9 cellular contexts compared by ENCODE assay signal in the genomic region with DNA sequence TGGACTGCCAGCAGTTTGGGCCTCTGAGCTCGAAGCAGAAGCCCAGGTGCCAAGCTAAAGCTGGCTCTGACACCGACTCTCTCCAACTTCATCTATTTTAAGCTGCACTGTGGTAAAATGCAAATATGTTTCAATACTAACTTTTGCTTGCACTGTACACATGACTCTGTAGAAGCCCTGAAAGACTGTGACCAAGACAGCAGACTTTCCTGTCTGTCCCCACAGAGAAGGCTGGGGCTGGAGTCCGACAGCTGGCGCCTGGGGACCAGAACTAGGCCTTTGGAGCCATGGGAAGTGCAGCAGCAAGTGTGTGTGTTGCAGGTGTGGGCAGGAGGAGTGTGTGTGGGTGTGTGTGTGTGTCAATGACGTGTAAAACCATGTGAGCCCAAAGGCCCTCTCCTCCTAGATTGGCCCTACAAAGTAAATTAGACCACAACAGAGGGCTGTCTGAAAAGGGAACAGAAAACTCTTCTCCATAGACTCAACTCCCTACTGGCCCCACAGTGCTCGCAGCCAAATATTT. TPM values are rescaled to one million over a fixed set of nuclear protein-coding genes. Genes with fewer than 3 reads are reported as not detected.
DNase-seq lines count a peak whose midpoint lies in the region; ATAC-seq and TF ChIP-seq lines count a peak whose summit lies in the region.
"Had no signal": no experiment of that assay in that cellular context is flagged by ENCODE, and none has a peak within 500 bp of the region (broad histone marks: within the 10 kb centered on the region; RNA-seq: fewer than 3 reads in every experiment).

No MANE protein-coding gene starts in this region.

- peaks cover 3% of the 10 kb centered on the region for H3K4me1 Mint-ChIP-seq in activated naive CD8-positive, alpha-beta T cell treated with anti-CD3 and anti-CD28 coated beads for 36 hours
- peaks cover 9% of the 10 kb centered on the region for H3K4me1 Mint-ChIP-seq in activated naive CD8-positive, alpha-beta T cell treated with anti-CD3 and anti-CD28 coated beads, Interleukin-2, amount 50 U/mL, for 24 hours
- H3K4me1 Mint-ChIP-seq in immature natural killer cell (no peaks in the 10 kb centered on the region), nephron progenitor cell (no peaks in the 10 kb centered on the region)

- 46 to 67% (median 54%) methylated on average over 5 to 6 of the region's 6 CpGs for WGBS in stomach, 5 donors

- H3K4me3 ChIP-seq in stomach = no peak overlapping the region

- peaks cover 10 to 30% (median 19%) of the 10 kb centered on the region in 4 donors for H3K4me1 ChIP-seq in stomach

- TF ChIP-seq EP300 in stomach (IDR thresholded peaks at IDR 0.05) = no peak

- DNase-seq in activated naive CD8-positive, alpha-beta T cell treated with anti-CD3 and anti-CD28 coated beads for 36 hours = no peak
- DNase-seq in activated naive CD8-positive, alpha-beta T cell treated with anti-CD3 and anti-CD28 coated beads, Interleukin-2, amount 50 U/mL, for 24 hours = no peak
- peak; percentile 43 for DNase-seq in stomach
- DNase-seq in COLO829 (ENCODE audit: low spot score) = no peak
- no peak for DNase-seq in immature natural killer cell
- DNase-seq in nephron progenitor cell = no peak
- DNase-seq: NCI-H187 had no signal

- H3K36me3 ChIP-seq in stomach = peaks cover 97 to 100% (median 100%) of the 10 kb centered on the region in 4 donors

- H3K27me3 ChIP-seq in stomach = no peaks in the 10 kb centered on the region

- peak overlapping the region; percentile 45 for H3K27ac Mint-ChIP-seq in activated naive CD8-positive, alpha-beta T cell treated with anti-CD3 and anti-CD28 coated beads for 36 hours
- H3K27ac Mint-ChIP-seq in activated naive CD8-positive, alpha-beta T cell treated with anti-CD3 and anti-CD28 coated beads, Interleukin-2, amount 50 U/mL, for 24 hours = no peak overlapping the region
- H3K27ac Mint-ChIP-seq in immature natural killer cell = no peak overlapping the region
- H3K27ac Mint-ChIP-seq in nephron progenitor cell = no peak overlapping the region

- ATAC-seq in activated naive CD8-positive, alpha-beta T cell treated with anti-CD3 and anti-CD28 coated beads, Interleukin-2, amount 50 U/mL, for 24 hours = no peak
- ATAC-seq in HG02623 (IDR thresholded peaks at IDR 0.05; ENCODE audit: unreplicated experiment) (peak; percentile 81), HG03565 (IDR thresholded peaks at IDR 0.05; ENCODE audit: unreplicated experiment) (peak; percentile 84)

- H3K4me3 Mint-ChIP-seq in activated naive CD8-positive, alpha-beta T cell treated with anti-CD3 and anti-CD28 coated beads for 36 hours = no peak overlapping the region
- H3K4me3 Mint-ChIP-seq in activated naive CD8-positive, alpha-beta T cell treated with anti-CD3 and anti-CD28 coated beads, Interleukin-2, amount 50 U/mL, for 24 hours = no peak overlapping the region
- H3K4me3 Mint-ChIP-seq in immature natural killer cell (no peak overlapping the region), nephron progenitor cell (no peak overlapping the region)

- peak overlapping the region; percentile 57 to 82 (median 79) for H3K27ac ChIP-seq in stomach

- intact Hi-C loops in stomach (cut with DNase I; ENCODE audit: low total_unique reads) = no loop called here

- H3K9me3 Mint-ChIP-seq in activated naive CD8-positive, alpha-beta T cell treated with anti-CD3 and anti-CD28 coated beads for 36 hours = no peaks in the 10 kb centered on the region
- no peaks in the 10 kb centered on the region for H3K9me3 Mint-ChIP-seq in activated naive CD8-positive, alpha-beta T cell treated with anti-CD3 and anti-CD28 coated beads, Interleukin-2, amount 50 U/mL, for 24 hours
- no peaks in the 10 kb centered on the region for H3K9me3 Mint-ChIP-seq in immature natural killer cell
- H3K9me3 Mint-ChIP-seq in nephron progenitor cell = no peaks in the 10 kb centered on the region

- no peak for TF ChIP-seq POLR2A in stomach (IDR thresholded peaks at IDR 0.05)

- no peaks in the 10 kb centered on the region for H3K9me3 ChIP-seq in stomach

- no peak for TF ChIP-seq CTCF in stomach (IDR thresholded peaks at IDR 0.05)
- TF ChIP-seq CTCF in nephron progenitor cell (IDR thresholded peaks at IDR 0.05) = no peak

- no peaks in the 10 kb centered on the region for H3K27me3 Mint-ChIP-seq in activated naive CD8-positive, alpha-beta T cell treated with anti-CD3 and anti-CD28 coated beads for 36 hours
- H3K27me3 Mint-ChIP-seq in activated naive CD8-positive, alpha-beta T cell treated with anti-CD3 and anti-CD28 coated beads, Interleukin-2, amount 50 U/mL, for 24 hours = no peaks in the 10 kb centered on the region
- H3K27me3 Mint-ChIP-seq in immature natural killer cell (ENCODE audit: low read depth in 3 of 3) (peaks cover 0 to 2% (median 0%) of the 10 kb centered on the region in 3 donors), nephron progenitor cell (ENCODE audit: low read depth, poor library complexity) (no peaks in the 10 kb centered on the region)

- H3K36me3 Mint-ChIP-seq in activated naive CD8-positive, alpha-beta T cell treated with anti-CD3 and anti-CD28 coated beads for 36 hours = peaks cover 27% of the 10 kb centered on the region
- H3K36me3 Mint-ChIP-seq in activated naive CD8-positive, alpha-beta T cell treated with anti-CD3 and anti-CD28 coated beads, Interleukin-2, amount 50 U/mL, for 24 hours (ENCODE audit: low read depth) = peaks cover 54% of the 10 kb centered on the region
- peaks cover 4 to 52% (median 32%) of the 10 kb centered on the region in 3 donors for H3K36me3 Mint-ChIP-seq in immature natural killer cell
- peaks cover 71% of the 10 kb centered on the region for H3K36me3 Mint-ChIP-seq in nephron progenitor cell (ENCODE audit: low read depth)

RNA-seq across cellular contexts. Expression of a gene that starts 16.4 kb away (rescaled TPM):
- total RNA-seq in activated naive CD8-positive, alpha-beta T cell treated with anti-CD3 and anti-CD28 coated beads for 36 hours = 10 to 100 TPM; 53.8 to 54.3 TPM
- total RNA-seq in stomach = 10 to 100 TPM in 2 of 5 donors, 1 to 10 TPM in 3; 8.1 to 20.0 (median 9.9) TPM
- 10 to 100 TPM; 14.0 to 35.4 (median 23.9) TPM for polyA plus RNA-seq in stomach
- polyA plus RNA-seq in immature natural killer cell = 10 to 100 TPM; 16.3 to 34.9 (median 26.3) TPM
